In genomic region chr2:9554841-9555337, GRCh38 we compare ENCODE assay signal across 1 cellular context.
TF ChIP-seq lines count a peak whose summit lies in the region.

No MANE protein-coding gene starts in this region.

TF ChIP-seq in HEK293, 187 proteins besides CTCF, POLR2A, EP300 and RAD21 (continued from another document):
- TF ChIP-seq ZNF701 (tag by site-specific recombination; IDR thresholded peaks at IDR 0.05) = no peak
- TF ChIP-seq SP3 (tag by site-specific recombination; IDR thresholded peaks at IDR 0.05) = peak; percentile 72; the same call in 1 of the 2 replicates
- no peak for TF ChIP-seq GFI1B (tag by site-specific recombination; IDR thresholded peaks at IDR 0.05)
- 0 out of 2 replicates have a peak, but pooled peaks have one; percentile 20 for TF ChIP-seq ZFP37 (tag by site-specific recombination; IDR thresholded peaks at IDR 0.05)
TF ChIP-seq in HEK293: peak in this region for 9.
